17 cellular contexts compared by ENCODE assay signal in the genomic region with DNA sequence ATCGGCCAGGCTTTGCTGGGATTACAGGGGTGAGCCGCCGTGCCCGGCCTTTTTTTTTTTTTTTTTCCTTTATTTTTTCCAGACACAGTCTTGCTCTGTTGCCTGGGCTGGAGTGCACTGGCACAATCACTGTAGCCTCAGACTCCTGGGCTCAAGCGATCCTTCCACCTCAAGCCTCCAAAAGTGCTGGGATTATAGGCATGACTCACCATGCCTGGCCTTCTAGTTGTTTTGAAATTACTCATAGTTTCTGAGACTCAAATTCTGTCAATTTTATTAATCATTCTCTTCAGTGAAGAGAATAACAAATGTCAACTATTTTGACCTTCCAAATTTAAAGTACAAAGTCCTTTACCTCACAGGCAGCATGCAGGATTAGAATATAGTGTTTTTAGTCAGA.
DNase-seq lines count a peak whose midpoint lies in the region; ATAC-seq, FAIRE-seq and TF ChIP-seq lines count a peak whose summit lies in the region.
"Had no signal": no experiment of that assay in that cellular context is flagged by ENCODE, and none has a peak within 500 bp of the region (broad histone marks: within the 10 kb centered on the region; RNA-seq: fewer than 3 reads in every experiment).

No MANE protein-coding gene starts in this region.

- TF ChIP-seq CTCF in PC-3 (conservative IDR thresholded peaks at IDR 0.05; ENCODE audit: low read depth, low read length) (no peak), bronchial epithelial cell (IDR thresholded peaks at IDR 0.05; ENCODE audit: insufficient read depth, low read length, severe bottlenecking) (no peak), smooth muscle cell (IDR thresholded peaks at IDR 0.05; ENCODE audit: borderline replicate concordance, insufficient read depth, poor library complexity, severe bottlenecking) (no peak)

- H3K27ac ChIP-seq in PC-3 (ENCODE audit: low read length) = no peak overlapping the region
- H3K27ac ChIP-seq in smooth muscle cell (ENCODE audit: low read depth) = no peak overlapping the region
- H3K27ac ChIP-seq: hepatocyte, PC-9 had no signal

- no peak overlapping the region for H3K9ac ChIP-seq in PC-3 (ENCODE audit: low read length)
- no peak overlapping the region for H3K9ac ChIP-seq in smooth muscle cell (ENCODE audit: low read depth)

- H3K4me1 ChIP-seq in PC-3 (ENCODE audit: insufficient read depth, low read length) (peaks cover 5% of the 10 kb centered on the region; the same call in 1 of the 2 replicates), smooth muscle cell (ENCODE audit: low read depth) (no peaks in the 10 kb centered on the region)

- H3K4me3 ChIP-seq in PC-3 (ENCODE audit: low read length) = no peak overlapping the region
- no peak overlapping the region for H3K4me3 ChIP-seq in bronchial epithelial cell (ENCODE audit: low read depth, low read length)
- no peak overlapping the region for H3K4me3 ChIP-seq in smooth muscle cell
- H3K4me3 ChIP-seq: hepatocyte, PC-9 had no signal

- H3K79me2 ChIP-seq in PC-3 (ENCODE audit: low read length) (no peaks in the 10 kb centered on the region), smooth muscle cell (ENCODE audit: low read depth) (no peaks in the 10 kb centered on the region)
- H3K79me2 ChIP-seq: hepatocyte had no signal

- no peak for FAIRE-seq in bronchial epithelial cell (lab: Jason Lieb, UNC)
- FAIRE-seq: HepG2 had no signal

- H4K20me1 ChIP-seq in PC-3 (ENCODE audit: low read length) = no peaks in the 10 kb centered on the region
- H4K20me1 ChIP-seq in smooth muscle cell (ENCODE audit: low read depth) = no peaks in the 10 kb centered on the region

- DNase-seq in GM04504 (ENCODE audit: low read depth) = peak; percentile 22
- peak; percentile 73 for DNase-seq in PC-3
- DNase-seq in bronchial epithelial cell (ENCODE audit: low read depth) = peak; percentile 68
- DNase-seq in non-pigmented ciliary epithelial cell (ENCODE audit: low read depth) = peak; percentile 35
- DNase-seq in SKM-1 treated with dmso at 0.1 percent for 144 hours (lab: John Stamatoyannopoulos, UW; ENCODE audit: unreplicated experiment) = no peak
- DNase-seq in smooth muscle cell (lab: John Stamatoyannopoulos, UW; ENCODE audit: unreplicated experiment) = no peak
- DNase-seq in OCI-M2 (lab: John Stamatoyannopoulos, UW; ENCODE audit: unreplicated experiment) = no peak
- DNase-seq: activated CD4-positive, alpha-beta T cell treated with anti-CD3 and anti-CD28 coated beads, Interleukin-2, amount 10 ng/mL, durations not matched to agents 24 days and 14 days; CD4-positive, alpha-beta T cell; endodermal cell; NCI-H1105 treated with DMSO at 0.1 percent for 48 hours; nephron progenitor cell; right cardiac atrium had no signal

- H3K9me2 ChIP-seq in PC-3 (replicated peaks; ENCODE audit: low read length) = no peaks in the 10 kb centered on the region

- no peaks in the 10 kb centered on the region for H3F3A ChIP-seq in PC-3 (ENCODE audit: low read length, unreplicated experiment)
- no peaks in the 10 kb centered on the region for H3F3A ChIP-seq in smooth muscle cell (ENCODE audit: low read depth)

- H3K27me3 ChIP-seq in PC-3 (ENCODE audit: low read length) (no peaks in the 10 kb centered on the region), bronchial epithelial cell (ENCODE audit: control insufficient read depth, insufficient read depth, low read length) (no peaks in the 10 kb centered on the region), smooth muscle cell (ENCODE audit: low read depth) (no peaks in the 10 kb centered on the region)
- H3K27me3 ChIP-seq: hepatocyte had no signal

- H2AFZ ChIP-seq in PC-3 (ENCODE audit: low read length) (no peak overlapping the region), smooth muscle cell (ENCODE audit: low read depth) (no peak overlapping the region)
- H2AFZ ChIP-seq: hepatocyte, PC-9 had no signal

- H3K9me3 ChIP-seq in PC-3 (ENCODE audit: low read length) = no peaks in the 10 kb centered on the region
- no peaks in the 10 kb centered on the region for H3K9me3 ChIP-seq in smooth muscle cell (replicated peaks; ENCODE audit: low read depth)

- ATAC-seq in PC-3 = peak; percentile 90
- ATAC-seq in HG03097 (IDR thresholded peaks at IDR 0.05; ENCODE audit: low FRiP score, unreplicated experiment) = no peak
- ATAC-seq: HepG2, right cardiac atrium had no signal

- no peak overlapping the region for H3K4me2 ChIP-seq in PC-3 (ENCODE audit: low read length)
- H3K4me2 ChIP-seq in smooth muscle cell = no peak overlapping the region
- H3K4me2 ChIP-seq: hepatocyte, PC-9 had no signal

- intact Hi-C loops in PC-3 (cut with micrococcal nuclease) = no loop called here

- CTCF ChIA-PET in PC-3 (lab: Charles Lee) = no interaction called here

- 56% methylated on average over 5 of the region's 5 CpGs for WGBS in smooth muscle cell (ENCODE audit: low lambda C conversion rate)

- H3K36me3 ChIP-seq in PC-3 (ENCODE audit: low read depth, low read length) (no peaks in the 10 kb centered on the region), bronchial epithelial cell (ENCODE audit: control insufficient read depth, insufficient read depth, low read length) (no peaks in the 10 kb centered on the region), smooth muscle cell (ENCODE audit: low read depth) (no peaks in the 10 kb centered on the region)

- POLR2A ChIA-PET in PC-3 (lab: Charles Lee; ENCODE audit: unreplicated experiment) = no interaction called here

- no TSS peak for BruUV-seq in PC-3 (replicated peaks; lab: Mats Ljungman, UMichigan)

Comparison
In these comparisons a context has a peak if more than half of its experiments do, and no peak if none do; other contexts are left out.
1. DNase-seq: peak in GM04504 (single experiment), PC-3 (single experiment), bronchial epithelial cell (single experiment) and non-pigmented ciliary epithelial cell (single experiment); none in SKM-1 treated with dmso at 0.1 percent for 144 hours (single experiment), smooth muscle cell (single experiment) and OCI-M2 (single experiment).